11 cellular contexts compared by ENCODE assay signal in the genomic region with DNA sequence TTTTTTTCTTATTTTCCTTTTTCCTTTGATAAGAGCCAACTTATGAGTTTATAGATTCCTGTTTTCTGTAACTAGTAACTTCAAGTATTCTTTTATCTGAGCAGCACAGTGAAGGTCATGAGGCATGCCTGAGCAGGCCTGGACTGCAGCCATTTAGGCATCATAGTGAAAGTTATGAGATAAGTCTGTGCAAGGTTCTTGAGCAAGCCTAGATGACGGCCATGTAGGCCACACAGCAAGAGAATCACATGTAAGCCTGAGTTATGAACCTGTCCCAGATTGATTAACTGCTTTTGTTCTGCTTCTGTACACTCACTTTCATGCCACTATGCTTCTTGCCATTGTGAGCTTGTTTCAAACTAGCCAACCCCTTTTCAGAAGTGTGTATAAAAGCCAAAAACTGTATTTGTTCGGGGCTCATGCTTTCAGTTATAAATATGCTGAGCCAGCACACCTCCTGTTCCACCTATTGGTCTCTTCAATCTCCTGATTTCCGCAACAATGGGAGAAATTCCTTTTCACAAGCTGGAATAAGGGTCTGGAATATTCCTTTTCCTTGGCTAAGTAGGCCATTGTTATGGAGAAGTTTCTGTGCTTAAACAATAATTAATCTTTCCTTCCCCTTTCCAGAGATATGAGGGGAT.
DNase-seq lines count a peak whose midpoint lies in the region; ATAC-seq, FAIRE-seq and TF ChIP-seq lines count a peak whose summit lies in the region.
"Had no signal": no experiment of that assay in that cellular context is flagged by ENCODE, and none has a peak within 500 bp of the region (broad histone marks: within the 10 kb centered on the region; RNA-seq: fewer than 3 reads in every experiment).

No MANE protein-coding gene starts in this region.

- H3K79me2 ChIP-seq in GM23338 (replicated peaks; ENCODE audit: insufficient read depth) = no peaks in the 10 kb centered on the region

- no peaks in the 10 kb centered on the region for H3F3A ChIP-seq in GM23338 (replicated peaks; ENCODE audit: low read depth)

- FAIRE-seq in HTR-8/SVneo (lab: Jason Lieb, UNC) = no peak

- H3K9me2 ChIP-seq in GM23338 (ENCODE audit: insufficient read depth) = no peaks in the 10 kb centered on the region

- no peak for DNase-seq in GM23338 (ENCODE audit: low spot score)
- DNase-seq in RWPE2 (ENCODE audit: low spot score) = no peak
- DNase-seq in kidney tubule cell (ENCODE audit: low spot score) = peak; percentile 76
- DNase-seq in T1000 (lab: John Stamatoyannopoulos, UW) = no peak
- DNase-seq in HTR-8/SVneo (ENCODE audit: insufficient read length, low spot score) = no peak
- no peak for DNase-seq in progenitor cell of endocrine pancreas (ENCODE audit: low spot score, unreplicated experiment)
- no peak for DNase-seq in activated effector memory CD4-positive, alpha-beta T cell treated with anti-CD3 and anti-CD28 coated beads, Interleukin-2, amount 50 U/mL, for 16 hours
- DNase-seq: KG1; stimulated activated CD4-positive, alpha-beta T cell treated with anti-CD3 and anti-CD28 coated beads, Interleukin-4, amount 100 ng/mL, for 4 hours had no signal

- TF ChIP-seq POLR2A in GM18505 (IDR thresholded peaks at IDR 0.05; ENCODE audit: borderline replicate concordance, extremely low read depth, insufficient read depth, insufficient read length) = no peak

- H4K20me1 ChIP-seq in GM23338 (replicated peaks; ENCODE audit: insufficient read depth) = no peaks in the 10 kb centered on the region

- H3K9me3 ChIP-seq in RWPE2 (ENCODE audit: severe bottlenecking) = no peaks in the 10 kb centered on the region

- H3K27ac ChIP-seq in GM23338 (ENCODE audit: low read depth) (no peak overlapping the region), RWPE2 (ENCODE audit: poor library complexity, severe bottlenecking) (no peak overlapping the region)
- H3K27ac ChIP-seq: coronary artery had no signal

- H3K36me3 ChIP-seq in GM23338 (ENCODE audit: insufficient read depth) = peaks cover 12% of the 10 kb centered on the region; the same call in 1 of the 2 replicates
- H3K36me3 ChIP-seq in RWPE2 (ENCODE audit: low read depth) = no peaks in the 10 kb centered on the region

- H3K27me3 ChIP-seq in GM23338 (ENCODE audit: insufficient read depth) = no peaks in the 10 kb centered on the region
- H3K27me3 ChIP-seq in RWPE2 (ENCODE audit: insufficient read depth, poor library complexity, severe bottlenecking) = no peaks in the 10 kb centered on the region

- peaks cover 39% of the 10 kb centered on the region for H3K36me3 Mint-ChIP-seq in GM23338 (ENCODE audit: low read depth)
- H3K36me3 Mint-ChIP-seq in progenitor cell of endocrine pancreas (ENCODE audit: insufficient read depth) = peaks cover 1% of the 10 kb centered on the region

- no peak overlapping the region for H3K4me2 ChIP-seq in GM23338

- H3K27ac Mint-ChIP-seq in GM23338 = peak overlapping the region; percentile 44; the same call in 1 of the 2 replicates
- H3K27ac Mint-ChIP-seq in progenitor cell of endocrine pancreas = no peak overlapping the region

- H3K4me3 Mint-ChIP-seq in GM23338 = no peak overlapping the region
- H3K4me3 Mint-ChIP-seq in progenitor cell of endocrine pancreas (ENCODE audit: low read depth) = no peak overlapping the region

- H3K4me1 ChIP-seq in GM23338 (ENCODE audit: insufficient read depth) (no peaks in the 10 kb centered on the region), RWPE2 (ENCODE audit: insufficient read depth, poor library complexity, severe bottlenecking) (no peaks in the 10 kb centered on the region)

- H3K27me3 Mint-ChIP-seq in GM23338 (ENCODE audit: insufficient read depth, low read depth, poor library complexity) (no peaks in the 10 kb centered on the region), progenitor cell of endocrine pancreas (no peaks in the 10 kb centered on the region)

- 0 out of 3 replicates have a peak, but pooled peaks cover 4% of the 10 kb centered on the region for H3K4me1 Mint-ChIP-seq in GM23338
- no peaks in the 10 kb centered on the region for H3K4me1 Mint-ChIP-seq in progenitor cell of endocrine pancreas (ENCODE audit: low read depth)

- peak; percentile 69 for ATAC-seq in GM18505 (IDR thresholded peaks at IDR 0.05; ENCODE audit: unreplicated experiment)
- no peak for ATAC-seq in GM23338
- ATAC-seq in RWPE2 (ENCODE audit: low read depth) = peak; percentile 74; the same call in 2 of the 3 replicates

- TF ChIP-seq CTCF in GM23338 (conservative IDR thresholded peaks at IDR 0.05; ENCODE audit: low read depth in 2 of 2) (no peak), RWPE2 (IDR thresholded peaks at IDR 0.05; ENCODE audit: poor library complexity, severe bottlenecking) (no peak), progenitor cell of endocrine pancreas (IDR thresholded peaks at IDR 0.05; ENCODE audit: unreplicated experiment) (no peak)

- H2AFZ ChIP-seq in GM23338 = no peak overlapping the region; the same call in 1 of the 2 replicates

- H3K9me3 Mint-ChIP-seq in GM23338 = peaks cover 51% of the 10 kb centered on the region
- peaks cover 7% of the 10 kb centered on the region for H3K9me3 Mint-ChIP-seq in progenitor cell of endocrine pancreas (ENCODE audit: low read depth)

- H3K4me3 ChIP-seq in GM23338 (no peak overlapping the region), RWPE2 (ENCODE audit: severe bottlenecking) (no peak overlapping the region)
- H3K4me3 ChIP-seq: coronary artery had no signal

TF ChIP-seq in GM23338, 12 proteins besides CTCF, POLR2A, EP300 and RAD21:
- TF ChIP-seq, protein P1, sequence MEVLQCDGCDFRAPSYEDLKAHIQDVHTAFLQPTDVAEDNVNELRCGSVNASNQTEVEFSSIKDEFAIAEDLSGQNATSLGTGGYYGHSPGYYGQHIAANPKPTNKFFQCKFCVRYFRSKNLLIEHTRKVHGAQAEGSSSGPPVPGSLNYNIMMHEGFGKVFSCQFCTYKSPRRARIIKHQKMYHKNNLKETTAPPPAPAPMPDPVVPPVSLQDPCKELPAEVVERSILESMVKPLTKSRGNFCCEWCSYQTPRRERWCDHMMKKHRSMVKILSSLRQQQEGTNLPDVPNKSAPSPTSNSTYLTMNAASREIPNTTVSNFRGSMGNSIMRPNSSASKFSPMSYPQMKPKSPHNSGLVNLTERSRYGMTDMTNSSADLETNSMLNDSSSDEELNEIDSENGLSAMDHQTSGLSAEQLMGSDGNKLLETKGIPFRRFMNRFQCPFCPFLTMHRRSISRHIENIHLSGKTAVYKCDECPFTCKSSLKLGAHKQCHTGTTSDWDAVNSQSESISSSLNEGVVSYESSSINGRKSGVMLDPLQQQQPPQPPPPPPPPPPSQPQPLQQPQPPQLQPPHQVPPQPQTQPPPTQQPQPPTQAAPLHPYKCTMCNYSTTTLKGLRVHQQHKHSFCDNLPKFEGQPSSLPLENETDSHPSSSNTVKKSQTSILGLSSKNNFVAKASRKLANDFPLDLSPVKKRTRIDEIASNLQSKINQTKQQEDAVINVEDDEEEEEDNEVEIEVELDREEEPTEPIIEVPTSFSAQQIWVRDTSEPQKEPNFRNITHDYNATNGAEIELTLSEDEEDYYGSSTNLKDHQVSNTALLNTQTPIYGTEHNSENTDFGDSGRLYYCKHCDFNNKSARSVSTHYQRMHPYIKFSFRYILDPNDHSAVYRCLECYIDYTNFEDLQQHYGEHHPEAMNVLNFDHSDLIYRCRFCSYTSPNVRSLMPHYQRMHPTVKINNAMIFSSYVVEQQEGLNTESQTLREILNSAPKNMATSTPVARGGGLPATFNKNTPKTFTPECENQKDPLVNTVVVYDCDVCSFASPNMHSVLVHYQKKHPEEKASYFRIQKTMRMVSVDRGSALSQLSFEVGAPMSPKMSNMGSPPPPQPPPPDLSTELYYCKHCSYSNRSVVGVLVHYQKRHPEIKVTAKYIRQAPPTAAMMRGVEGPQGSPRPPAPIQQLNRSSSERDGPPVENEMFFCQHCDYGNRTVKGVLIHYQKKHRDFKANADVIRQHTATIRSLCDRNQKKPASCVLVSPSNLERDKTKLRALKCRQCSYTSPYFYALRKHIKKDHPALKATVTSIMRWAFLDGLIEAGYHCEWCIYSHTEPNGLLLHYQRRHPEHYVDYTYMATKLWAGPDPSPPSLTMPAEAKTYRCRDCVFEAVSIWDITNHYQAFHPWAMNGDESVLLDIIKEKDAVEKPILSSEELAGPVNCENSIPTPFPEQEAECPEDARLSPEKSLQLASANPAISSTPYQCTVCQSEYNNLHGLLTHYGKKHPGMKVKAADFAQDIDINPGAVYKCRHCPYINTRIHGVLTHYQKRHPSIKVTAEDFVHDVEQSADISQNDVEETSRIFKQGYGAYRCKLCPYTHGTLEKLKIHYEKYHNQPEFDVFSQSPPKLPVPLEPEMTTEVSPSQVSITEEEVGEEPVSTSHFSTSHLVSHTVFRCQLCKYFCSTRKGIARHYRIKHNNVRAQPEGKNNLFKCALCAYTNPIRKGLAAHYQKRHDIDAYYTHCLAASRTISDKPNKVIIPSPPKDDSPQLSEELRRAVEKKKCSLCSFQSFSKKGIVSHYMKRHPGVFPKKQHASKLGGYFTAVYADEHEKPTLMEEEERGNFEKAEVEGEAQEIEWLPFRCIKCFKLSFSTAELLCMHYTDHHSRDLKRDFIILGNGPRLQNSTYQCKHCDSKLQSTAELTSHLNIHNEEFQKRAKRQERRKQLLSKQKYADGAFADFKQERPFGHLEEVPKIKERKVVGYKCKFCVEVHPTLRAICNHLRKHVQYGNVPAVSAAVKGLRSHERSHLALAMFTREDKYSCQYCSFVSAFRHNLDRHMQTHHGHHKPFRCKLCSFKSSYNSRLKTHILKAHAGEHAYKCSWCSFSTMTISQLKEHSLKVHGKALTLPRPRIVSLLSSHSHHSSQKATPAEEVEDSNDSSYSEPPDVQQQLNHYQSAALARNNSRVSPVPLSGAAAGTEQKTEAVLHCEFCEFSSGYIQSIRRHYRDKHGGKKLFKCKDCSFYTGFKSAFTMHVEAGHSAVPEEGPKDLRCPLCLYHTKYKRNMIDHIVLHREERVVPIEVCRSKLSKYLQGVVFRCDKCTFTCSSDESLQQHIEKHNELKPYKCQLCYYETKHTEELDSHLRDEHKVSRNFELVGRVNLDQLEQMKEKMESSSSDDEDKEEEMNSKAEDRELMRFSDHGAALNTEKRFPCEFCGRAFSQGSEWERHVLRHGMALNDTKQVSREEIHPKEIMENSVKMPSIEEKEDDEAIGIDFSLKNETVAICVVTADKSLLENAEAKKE (CRISPR knock-in tag; IDR thresholded peaks at IDR 0.05) = no peak
- TF ChIP-seq ZNF114 (CRISPR knock-in tag; IDR thresholded peaks at IDR 0.05) = no peak
